In the genomic region with DNA sequence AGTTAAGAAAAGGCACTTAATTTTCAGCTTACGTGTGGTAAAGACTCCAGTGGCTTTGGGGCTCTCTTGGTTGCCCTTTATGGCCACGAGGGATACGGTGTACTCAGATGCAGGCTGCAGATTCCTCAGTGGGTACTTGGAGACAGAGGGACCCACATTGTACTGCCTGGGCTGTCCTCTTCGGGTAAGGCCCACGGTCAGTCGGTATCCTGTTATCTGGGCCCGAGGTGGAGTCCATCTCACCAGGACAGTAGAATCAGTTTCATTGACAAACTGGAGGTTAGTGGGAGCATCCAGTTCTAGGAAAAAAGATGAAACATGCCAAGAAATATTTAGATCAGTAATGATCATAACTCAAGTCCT, we compare ENCODE assay signal across 17 cellular contexts. TPM values are rescaled to one million over a fixed set of nuclear protein-coding genes. Genes with fewer than 3 reads are reported as not detected.
DNase-seq lines count a peak whose midpoint lies in the region; ATAC-seq, FAIRE-seq and TF ChIP-seq lines count a peak whose summit lies in the region.
"Had no signal": no experiment of that assay in that cellular context is flagged by ENCODE, and none has a peak within 500 bp of the region (broad histone marks: within the 10 kb centered on the region; RNA-seq: fewer than 3 reads in every experiment).

No MANE protein-coding gene starts in this region.

- peak overlapping the region; percentile 48 for H3K27ac ChIP-seq in A673 (ENCODE audit: low read depth, low read length, poor library complexity, severe bottlenecking)
- H3K27ac ChIP-seq in gastroesophageal sphincter: peak overlapping the region; percentile 36 to 80 (median 68)
- H3K27ac ChIP-seq in sigmoid colon: peak overlapping the region; percentile 13 to 73 (median 56)
- H3K27ac ChIP-seq: BLaER1 had no signal

- TF ChIP-seq EP300 in gastroesophageal sphincter (IDR thresholded peaks at IDR 0.05): no peak
- no peak for TF ChIP-seq EP300 in sigmoid colon (IDR thresholded peaks at IDR 0.05)

- CTCF ChIA-PET in A673 (lab: Charles Lee): no interaction called here

- H3K9ac ChIP-seq in adipocyte (ENCODE audit: low read length): peak overlapping the region; percentile 5
- H3K9ac ChIP-seq: BLaER1 had no signal

- 44 to 58% methylated on average over 3 to 5 of the region's 7 CpGs for WGBS in gastroesophageal sphincter (ENCODE audit: low coverage in 1 of 2), 2 donors
- 89 to 94% methylated on average over 7 of the region's 7 CpGs for WGBS in sigmoid colon, 2 donors

- H3K27me3 ChIP-seq in A673 (replicated peaks; ENCODE audit: insufficient read depth, low read depth, low read length, poor library complexity) (no peaks in the 10 kb centered on the region), adipocyte (replicated peaks; ENCODE audit: control insufficient read depth, insufficient read depth, low read length) (no peaks in the 10 kb centered on the region), gastroesophageal sphincter (no peaks in the 10 kb centered on the region), sigmoid colon (no peaks in the 10 kb centered on the region)
- H3K27me3 ChIP-seq: BLaER1 had no signal

- POLR2A ChIA-PET in A673 (lab: Charles Lee; ENCODE audit: low non-redundant PET): no interaction called here

- H3K9me3 ChIP-seq in A673 (ENCODE audit: low read depth, low read length, poor library complexity, severe bottlenecking): no peaks in the 10 kb centered on the region
- no peaks in the 10 kb centered on the region for H3K9me3 ChIP-seq in adipocyte (ENCODE audit: control insufficient read depth, low read length)
- no peaks in the 10 kb centered on the region for H3K9me3 ChIP-seq in gastroesophageal sphincter
- no peaks in the 10 kb centered on the region for H3K9me3 ChIP-seq in sigmoid colon
- H3K9me3 ChIP-seq: BLaER1 had no signal

- peaks cover 28% of the 10 kb centered on the region for H3K4me1 ChIP-seq in A673 (ENCODE audit: insufficient read depth, low read length, poor library complexity, severe bottlenecking)
- H3K4me1 ChIP-seq in adipocyte (ENCODE audit: control insufficient read depth, insufficient read depth, low read length): peaks cover 12% of the 10 kb centered on the region
- H3K4me1 ChIP-seq in gastroesophageal sphincter: peaks cover 0 to 61% (median 5%) of the 10 kb centered on the region in 3 donors
- H3K4me1 ChIP-seq in sigmoid colon: peaks cover 0 to 42% (median 21%) of the 10 kb centered on the region in 4 donors

- no peak for FAIRE-seq in GM19239 (lab: Jason Lieb, UNC)
- FAIRE-seq: GM12878 had no signal

- no peak for DNase-seq in A673 (ENCODE audit: low spot score)
- DNase-seq in adipocyte (ENCODE audit: low read depth): no peak
- DNase-seq in sigmoid colon: no peak
- no peak for DNase-seq in MV-4-11 (lab: John Stamatoyannopoulos, UW)
- no peak for DNase-seq in GM19239 (ENCODE audit: insufficient read length, low spot score)
- DNase-seq in GM03348 (ENCODE audit: low spot score): no peak
- DNase-seq: 8988T; CD4-positive, alpha-beta memory T cell; GF-D8; NCI-H1105; NCI-H2081; NCI-H446 treated with DMSO at 0.1 percent for 48 hours had no signal

- no peak overlapping the region for H3K4me3 ChIP-seq in A673 (ENCODE audit: low read depth, low read length, poor library complexity, severe bottlenecking)
- no peak overlapping the region for H3K4me3 ChIP-seq in adipocyte (ENCODE audit: low read length)
- no peak overlapping the region for H3K4me3 ChIP-seq in gastroesophageal sphincter
- no peak overlapping the region for H3K4me3 ChIP-seq in sigmoid colon
- H3K4me3 ChIP-seq: BLaER1, GM12878 had no signal

- no peak for TF ChIP-seq CTCF in A673 (conservative IDR thresholded peaks at IDR 0.05; ENCODE audit: low read depth, low read length)
- TF ChIP-seq CTCF in gastroesophageal sphincter (IDR thresholded peaks at IDR 0.05): no peak
- no peak for TF ChIP-seq CTCF in sigmoid colon (IDR thresholded peaks at IDR 0.05)

- H3K36me3 ChIP-seq in A673 (ENCODE audit: insufficient read depth, low read length, poor library complexity, severe bottlenecking) (peaks cover 93% of the 10 kb centered on the region), adipocyte (ENCODE audit: control insufficient read depth, insufficient read depth, low read length, severe bottlenecking) (peaks cover 97% of the 10 kb centered on the region), gastroesophageal sphincter (peaks cover 7 to 89% of the 10 kb centered on the region in 2 donors), sigmoid colon (peaks cover 38 to 93% (median 46%) of the 10 kb centered on the region in 4 donors)
- H3K36me3 ChIP-seq: BLaER1 had no signal

- TF ChIP-seq POLR2A in gastroesophageal sphincter (IDR thresholded peaks at IDR 0.05): no peak
- no peak for TF ChIP-seq POLR2A in sigmoid colon (IDR thresholded peaks at IDR 0.05)

- ATAC-seq in gastroesophageal sphincter: no peak
- ATAC-seq in HG03457 (IDR thresholded peaks at IDR 0.05; ENCODE audit: unreplicated experiment): no peak
- ATAC-seq: GM12878, Panc1 had no signal

- no TSS peak for BruUV-seq in A673 (replicated peaks; lab: Mats Ljungman, UMichigan)

- intact Hi-C loops in A673 (cut with micrococcal nuclease; ENCODE audit: unreplicated experiment) (no loop called here), sigmoid colon (cut with DNase I) (no loop called here)

RNA-seq across cellular contexts. Expression of gene FN1, which starts 31.5 kb away (rescaled TPM):
- 1,570 and 2,058 TPM in 2 replicates for total RNA-seq in A673 (2021)
- 1,000 to 10,000 TPM; 1,699 to 4,986 (median 1,920) TPM for total RNA-seq in gastroesophageal sphincter
- 1,000 to 10,000 TPM in 2 of 4 donors, 100 to 1,000 TPM in 2; 671 to 3,059 (median 1,333) TPM for total RNA-seq in sigmoid colon
- polyA plus RNA-seq in sigmoid colon: 100 to 1,000 TPM in 1 of 3 donors, 10 to 100 TPM in 2; 13.6 to 140 (median 28.2) TPM
- total RNA-seq: CD4-positive, alpha-beta memory T cell had no signal
